1 cellular context compared by ENCODE assay signal in genomic region chr1:24586970-24587820, GRCh38.
TF ChIP-seq lines count a peak whose summit lies in the region.

No MANE protein-coding gene starts in this region.

TF ChIP-seq in HepG2, 621 proteins besides CTCF, POLR2A, EP300 and RAD21 (continued from another document):
- TF ChIP-seq ZNF574 (CRISPR knock-in tag; IDR thresholded peaks at IDR 0.05) (peak; percentile 54; the same call in 1 of the 2 replicates), CBX1 (IDR thresholded peaks at IDR 0.05; ENCODE audit: low read depth) (no peak)
